ENCODE assay signal across 8 cellular contexts in the genomic region with DNA sequence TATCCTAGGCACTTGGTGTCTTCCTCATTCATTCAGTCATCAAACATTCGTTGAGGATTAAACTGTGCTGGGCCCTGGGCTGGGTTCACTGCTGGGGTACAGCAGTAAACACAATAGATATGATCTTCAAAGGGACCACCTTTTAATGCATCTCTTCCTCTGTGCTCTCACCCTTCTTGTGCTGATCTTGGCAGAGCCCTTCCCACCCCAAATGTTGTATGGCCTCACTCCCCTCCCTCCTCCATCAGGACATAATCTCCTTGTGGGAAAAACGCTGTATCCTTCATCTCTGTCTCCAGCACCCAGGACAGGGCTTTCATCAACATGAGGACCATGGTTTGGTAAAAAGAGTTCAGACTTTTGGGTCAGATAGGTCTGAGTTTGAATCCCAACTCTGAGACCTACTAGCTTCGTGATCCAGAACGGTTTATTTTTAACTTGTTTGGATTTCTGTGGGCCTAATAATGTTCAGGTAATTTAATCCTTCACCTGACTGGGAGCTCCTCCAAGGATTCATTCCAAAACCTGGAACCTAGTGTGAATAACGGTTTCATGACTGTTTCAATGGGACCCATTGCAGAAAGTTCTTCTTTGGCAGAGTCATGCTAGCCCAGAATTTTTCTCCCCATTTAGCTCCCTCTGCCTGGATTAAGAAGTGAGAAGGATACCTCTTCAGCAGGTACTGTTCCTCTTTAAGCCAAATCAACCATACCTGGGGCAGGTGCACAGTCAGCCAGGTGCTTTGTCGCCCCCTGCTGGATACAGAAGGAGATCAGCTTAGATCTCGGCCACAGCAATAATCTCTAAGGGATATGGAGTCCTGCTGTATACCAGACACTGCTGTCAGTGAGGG. TPM values are rescaled to one million over a fixed set of nuclear protein-coding genes. Genes with fewer than 3 reads are reported as not detected.
DNase-seq lines count a peak whose midpoint lies in the region; ATAC-seq and TF ChIP-seq lines count a peak whose summit lies in the region.

No MANE protein-coding gene starts in this region.

- H2AFZ ChIP-seq in OCI-LY7 (ENCODE audit: low read length): no peak overlapping the region

- no TSS peak for BruUV-seq in OCI-LY7 (replicated peaks; lab: Mats Ljungman, UMichigan)

- DNase-seq in ELF-1 (ENCODE audit: low read depth, low spot score): peak; percentile 79
- peak; percentile 28 to 73 for DNase-seq in HAP-1 (ENCODE audit: low spot score in 2 of 2)
- DNase-seq in OCI-LY7 (ENCODE audit: low spot score): peak; percentile 67
- DNase-seq in activated effector memory CD4-positive, alpha-beta T cell treated with Interleukin-2 at 50 U/mL for 16 hours: peak; percentile 58
- DNase-seq in iPS-NIHi11 (ENCODE audit: low spot score): peak; percentile 85
- peak; percentile 41 to 53 for DNase-seq in stimulated activated CD8-positive, alpha-beta memory T cell treated with anti-CD3 and anti-CD28 coated beads, Interleukin-2, amount 100 ng/mL, for 1 hour (ENCODE audit: low read depth in 2 of 2)
- no peak for DNase-seq in AG20443 (ENCODE audit: low spot score)

- H3K4me1 ChIP-seq in HAP-1 (no peaks in the 10 kb centered on the region; the same call in 1 of the 2 replicates), OCI-LY7 (ENCODE audit: insufficient read depth, low read length, poor library complexity, severe bottlenecking) (no peaks in the 10 kb centered on the region)

- ATAC-seq in HG02763 (IDR thresholded peaks at IDR 0.05; ENCODE audit: unreplicated experiment): no peak

- in situ Hi-C loops in HAP-1 (cut with MboI; ENCODE audit: low sequenced_read_pairs): loop anchor here (5.0 kb wide), 2 partner anchors 233 to 388 kb away; no protein-coding TSS in a partner anchor

- no peak overlapping the region for H3K27ac ChIP-seq in OCI-LY7 (ENCODE audit: low read depth, low read length, poor library complexity, severe bottlenecking)

- POLR2A ChIA-PET in OCI-LY7 (lab: Charles Lee): no interaction called here

- no peak overlapping the region for H3K4me2 ChIP-seq in OCI-LY7 (ENCODE audit: low read length)

- no peaks in the 10 kb centered on the region for H3K9me3 ChIP-seq in HAP-1
- H3K9me3 ChIP-seq in OCI-LY7 (ENCODE audit: low read length): no peaks in the 10 kb centered on the region

- intact Hi-C loops in OCI-LY7 (cut with micrococcal nuclease; ENCODE audit: unreplicated experiment): loop anchor here (1.0 kb wide), 1 partner anchor 228 kb away; no protein-coding TSS in a partner anchor

- H3K9me2 ChIP-seq in OCI-LY7 (ENCODE audit: insufficient read depth, low read length): no peaks in the 10 kb centered on the region

- no peaks in the 10 kb centered on the region for H4K20me1 ChIP-seq in OCI-LY7 (ENCODE audit: insufficient read depth, low read length)

- CTCF ChIA-PET in OCI-LY7 (lab: Charles Lee; ENCODE audit: unreplicated experiment): no interaction called here

- H3K36me3 ChIP-seq in HAP-1 (replicated peaks) (no peaks in the 10 kb centered on the region), OCI-LY7 (ENCODE audit: insufficient read depth, low read length) (no peaks in the 10 kb centered on the region)

- TF ChIP-seq CTCF in OCI-LY7 (conservative IDR thresholded peaks at IDR 0.05; ENCODE audit: low read length): peak; percentile 97

- H3K4me3 ChIP-seq in HAP-1 (no peak overlapping the region), OCI-LY7 (ENCODE audit: low read depth, low read length, poor library complexity, severe bottlenecking) (no peak overlapping the region)

- H3K27me3 ChIP-seq in HAP-1 (ENCODE audit: low read depth): peaks cover 31% of the 10 kb centered on the region

- H3K79me2 ChIP-seq in OCI-LY7 (ENCODE audit: insufficient read depth, low read depth, low read length): no peaks in the 10 kb centered on the region

RNA-seq across cellular contexts. Expression of a gene that starts 5.2 kb away (rescaled TPM):
- total RNA-seq in OCI-LY7 (2014; rRNA removed; shearing (Covaris generic)): not detected in 2 replicates
- total RNA-seq in OCI-LY7 (2022): not detected in 2 replicates
